1 cellular context compared by ENCODE assay signal in the genomic region with DNA sequence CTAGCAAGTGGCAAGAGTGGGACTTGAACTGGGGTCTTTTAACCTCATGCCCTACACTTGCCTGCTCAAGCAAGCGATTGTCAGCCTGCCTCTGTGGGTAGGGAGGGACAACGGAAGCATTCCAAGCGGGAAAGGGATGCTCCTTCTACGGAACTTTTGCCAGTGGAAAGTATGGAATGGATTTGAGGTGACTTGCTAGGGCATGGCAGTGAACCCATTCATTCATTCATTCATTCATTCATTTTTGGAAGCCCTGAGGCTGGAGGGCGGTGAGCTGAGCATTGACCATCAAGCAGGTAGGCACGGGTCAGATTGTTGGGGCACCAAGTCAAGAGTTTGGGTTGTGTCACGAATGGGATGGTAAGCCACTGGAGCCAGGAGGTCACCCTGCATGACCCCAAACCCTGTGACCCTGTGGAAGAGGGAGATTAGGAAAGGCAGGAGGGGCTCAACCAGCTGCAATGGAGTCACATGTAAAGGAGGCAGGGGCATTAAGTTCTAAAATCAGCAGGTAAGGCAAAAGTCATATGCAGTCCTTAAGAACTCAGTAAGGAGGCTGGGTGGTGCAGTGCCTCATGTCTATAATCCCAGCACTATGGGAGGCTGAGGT.
TF ChIP-seq lines count a peak whose summit lies in the region.

No MANE protein-coding gene starts in this region.

TF ChIP-seq in SK-N-SH, 30 proteins besides CTCF, POLR2A, EP300 and RAD21 (continued from another document):
- TF ChIP-seq, protein P1, sequence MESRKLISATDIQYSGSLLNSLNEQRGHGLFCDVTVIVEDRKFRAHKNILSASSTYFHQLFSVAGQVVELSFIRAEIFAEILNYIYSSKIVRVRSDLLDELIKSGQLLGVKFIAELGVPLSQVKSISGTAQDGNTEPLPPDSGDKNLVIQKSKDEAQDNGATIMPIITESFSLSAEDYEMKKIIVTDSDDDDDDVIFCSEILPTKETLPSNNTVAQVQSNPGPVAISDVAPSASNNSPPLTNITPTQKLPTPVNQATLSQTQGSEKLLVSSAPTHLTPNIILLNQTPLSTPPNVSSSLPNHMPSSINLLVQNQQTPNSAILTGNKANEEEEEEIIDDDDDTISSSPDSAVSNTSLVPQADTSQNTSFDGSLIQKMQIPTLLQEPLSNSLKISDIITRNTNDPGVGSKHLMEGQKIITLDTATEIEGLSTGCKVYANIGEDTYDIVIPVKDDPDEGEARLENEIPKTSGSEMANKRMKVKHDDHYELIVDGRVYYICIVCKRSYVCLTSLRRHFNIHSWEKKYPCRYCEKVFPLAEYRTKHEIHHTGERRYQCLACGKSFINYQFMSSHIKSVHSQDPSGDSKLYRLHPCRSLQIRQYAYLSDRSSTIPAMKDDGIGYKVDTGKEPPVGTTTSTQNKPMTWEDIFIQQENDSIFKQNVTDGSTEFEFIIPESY (IDR thresholded peaks at IDR 0.05; ENCODE audit: borderline replicate concordance, low read depth) = no peak
- TF ChIP-seq RXRA (IDR thresholded peaks at IDR 0.05; ENCODE audit: borderline replicate concordance, low read depth) = no peak
- TF ChIP-seq, protein P2, sequence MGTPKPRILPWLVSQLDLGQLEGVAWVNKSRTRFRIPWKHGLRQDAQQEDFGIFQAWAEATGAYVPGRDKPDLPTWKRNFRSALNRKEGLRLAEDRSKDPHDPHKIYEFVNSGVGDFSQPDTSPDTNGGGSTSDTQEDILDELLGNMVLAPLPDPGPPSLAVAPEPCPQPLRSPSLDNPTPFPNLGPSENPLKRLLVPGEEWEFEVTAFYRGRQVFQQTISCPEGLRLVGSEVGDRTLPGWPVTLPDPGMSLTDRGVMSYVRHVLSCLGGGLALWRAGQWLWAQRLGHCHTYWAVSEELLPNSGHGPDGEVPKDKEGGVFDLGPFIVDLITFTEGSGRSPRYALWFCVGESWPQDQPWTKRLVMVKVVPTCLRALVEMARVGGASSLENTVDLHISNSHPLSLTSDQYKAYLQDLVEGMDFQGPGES (IDR thresholded peaks at IDR 0.05; ENCODE audit: low read depth, low read length) = no peak
- TF ChIP-seq, protein P3, sequence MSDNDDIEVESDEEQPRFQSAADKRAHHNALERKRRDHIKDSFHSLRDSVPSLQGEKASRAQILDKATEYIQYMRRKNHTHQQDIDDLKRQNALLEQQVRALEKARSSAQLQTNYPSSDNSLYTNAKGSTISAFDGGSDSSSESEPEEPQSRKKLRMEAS (IDR thresholded peaks at IDR 0.05; ENCODE audit: low read depth) = no peak
- no peak for TF ChIP-seq FOSL2 (IDR thresholded peaks at IDR 0.05; ENCODE audit: borderline replicate concordance, low read depth)
- TF ChIP-seq GATA2 (CRISPR knock-in tag; IDR thresholded peaks at IDR 0.05) = no peak
- no peak for TF ChIP-seq JUND (IDR thresholded peaks at IDR 0.05)
- TF ChIP-seq, protein P4, sequence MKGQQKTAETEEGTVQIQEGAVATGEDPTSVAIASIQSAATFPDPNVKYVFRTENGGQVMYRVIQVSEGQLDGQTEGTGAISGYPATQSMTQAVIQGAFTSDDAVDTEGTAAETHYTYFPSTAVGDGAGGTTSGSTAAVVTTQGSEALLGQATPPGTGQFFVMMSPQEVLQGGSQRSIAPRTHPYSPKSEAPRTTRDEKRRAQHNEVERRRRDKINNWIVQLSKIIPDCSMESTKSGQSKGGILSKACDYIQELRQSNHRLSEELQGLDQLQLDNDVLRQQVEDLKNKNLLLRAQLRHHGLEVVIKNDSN (IDR thresholded peaks at IDR 0.05; ENCODE audit: borderline replicate concordance, low read depth) = no peak
- no peak for TF ChIP-seq SMC3 (IDR thresholded peaks at IDR 0.05; ENCODE audit: low read depth, low read length)
- no peak for TF ChIP-seq EZH2phosphoT487 (IDR thresholded peaks at IDR 0.05; ENCODE audit: borderline replicate concordance, low read depth)
- no peak for TF ChIP-seq GABPA (IDR thresholded peaks at IDR 0.05; ENCODE audit: low read depth)
- TF ChIP-seq, protein P5, sequence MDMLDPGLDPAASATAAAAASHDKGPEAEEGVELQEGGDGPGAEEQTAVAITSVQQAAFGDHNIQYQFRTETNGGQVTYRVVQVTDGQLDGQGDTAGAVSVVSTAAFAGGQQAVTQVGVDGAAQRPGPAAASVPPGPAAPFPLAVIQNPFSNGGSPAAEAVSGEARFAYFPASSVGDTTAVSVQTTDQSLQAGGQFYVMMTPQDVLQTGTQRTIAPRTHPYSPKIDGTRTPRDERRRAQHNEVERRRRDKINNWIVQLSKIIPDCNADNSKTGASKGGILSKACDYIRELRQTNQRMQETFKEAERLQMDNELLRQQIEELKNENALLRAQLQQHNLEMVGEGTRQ (IDR thresholded peaks at IDR 0.05; ENCODE audit: borderline replicate concordance, low read depth, low read length) = no peak
- no peak for TF ChIP-seq NRF1 (IDR thresholded peaks at IDR 0.05; ENCODE audit: low read depth, low read length)
- TF ChIP-seq SIN3A (IDR thresholded peaks at IDR 0.05; ENCODE audit: borderline replicate concordance, low read depth, low read length) = no peak
- no peak for TF ChIP-seq YY1 (IDR thresholded peaks at IDR 0.05; ENCODE audit: low read depth)
- TF ChIP-seq FOXM1 (IDR thresholded peaks at IDR 0.05; ENCODE audit: low read depth) = no peak
- no peak for TF ChIP-seq TEAD4 (IDR thresholded peaks at IDR 0.05; ENCODE audit: borderline replicate concordance, insufficient read depth)
